22 cellular contexts compared by ENCODE assay signal in the genomic region with DNA sequence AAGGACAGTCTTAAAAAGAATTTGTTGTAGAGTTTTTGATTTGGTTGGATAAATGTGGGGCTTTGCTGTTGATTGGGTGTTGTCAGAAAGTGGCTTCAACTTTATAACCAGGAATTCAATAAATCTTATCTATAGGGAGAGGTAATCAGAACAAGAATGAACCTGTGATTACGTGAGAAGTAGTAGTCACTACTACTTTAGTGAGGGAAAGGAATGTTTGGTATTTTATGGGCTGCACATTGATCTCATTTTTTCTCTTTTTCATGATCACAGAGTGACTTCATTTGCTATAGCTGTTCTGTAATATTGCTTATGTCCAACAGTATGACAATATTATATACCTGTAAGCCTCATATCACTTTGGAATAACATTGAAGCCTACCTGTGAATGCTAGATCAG.
"Had no signal": no experiment of that assay in that cellular context is flagged by ENCODE, and none has a peak within 500 bp of the region (broad histone marks: within the 10 kb centered on the region; RNA-seq: fewer than 3 reads in every experiment).

No MANE protein-coding gene starts in this region.

- H3K27ac ChIP-seq: left ventricle myocardium inferior, ovary, right atrium auricular region, right lobe of liver, stomach, testis, thyroid gland, transverse colon, upper lobe of left lung, vagina had no signal

- H3K36me3 ChIP-seq: left ventricle myocardium inferior, ovary, right atrium auricular region, right lobe of liver, stomach, thyroid gland, transverse colon, upper lobe of left lung, vagina had no signal

- H3K4me3 ChIP-seq: left ventricle myocardium inferior, lung, mucosa of descending colon, ovary, right atrium auricular region, right lobe of liver, smooth muscle cell, stomach, testis, thyroid gland, transverse colon, upper lobe of left lung, vagina had no signal

- DNase-seq: islet precursor cell; left colon; left ventricle myocardium inferior; midbrain; mucosa of descending colon; naive thymus-derived CD4-positive, alpha-beta T cell; ovary; right lobe of liver; stimulated activated CD4-positive, alpha-beta T cell treated with anti-CD3 and anti-CD28 coated beads, Interleukin-2, amount 100 ng/mL, for 24 hours; stimulated activated CD4-positive, alpha-beta T cell treated with anti-CD3 and anti-CD28 coated beads, Interleukin-4, amount 100 ng/mL, for 1 hour; stimulated activated naive B cell treated with anti-CD40 and anti-IgM and Interleukin-4, amounts not matched to agents 10 μg/mL and 1 μg/mL and 100 μg/mL, for 72 hours; stimulated activated naive CD8-positive, alpha-beta T cell treated with anti-CD3 and anti-CD28 coated beads, Interleukin-15, Interleukin-2, amounts not matched to agents 100 U/mL and 50 U/mL, for 24 hours; stomach; testis; thyroid gland; transverse colon; upper lobe of left lung had no signal

- H3K4me1 ChIP-seq: left ventricle myocardium inferior, right atrium auricular region, right lobe of liver, stomach, testis, thyroid gland, transverse colon, upper lobe of left lung, vagina had no signal

- H3K27me3 ChIP-seq: ovary, right atrium auricular region, right lobe of liver, stomach, testis, thyroid gland, transverse colon, upper lobe of left lung, vagina had no signal

- ATAC-seq: left colon; mucosa of descending colon; naive thymus-derived CD4-positive, alpha-beta T cell; natural killer cell treated with Interleukin-12 subunit alpha and Interleukin-12 subunit beta and Interleukin-15 and Interleukin-18, amount 100 ng/mL, for 72 hours; right lobe of liver; stimulated activated naive B cell treated with anti-CD40 and anti-IgM and Interleukin-4, amounts not matched to agents 10 μg/mL and 1 μg/mL and 100 μg/mL, for 72 hours; stimulated activated naive CD8-positive, alpha-beta T cell treated with anti-CD3 and anti-CD28 coated beads, Interleukin-15, Interleukin-2, amounts not matched to agents 100 U/mL and 50 U/mL, for 24 hours had no signal
